Comparison of ENCODE assay signal across 7 cellular contexts in genomic region chr15:86221119-86221518, GRCh38.
"Had no signal": no experiment of that assay in that cellular context is flagged by ENCODE, and none has a peak within 500 bp of the region (broad histone marks: within the 10 kb centered on the region; RNA-seq: fewer than 3 reads in every experiment).

No MANE protein-coding gene starts in this region.

- FAIRE-seq: HTR-8/SVneo, K562 had no signal

- DNase-seq: GM23248, H7, HCEC 1CT, IMR-90, KG1 had no signal

- H3K9ac ChIP-seq: GM23248 had no signal

- H2AFZ ChIP-seq: GM23248 had no signal

- ATAC-seq: K562 had no signal

- H3K27ac ChIP-seq: GM23248 had no signal

- H3K4me3 ChIP-seq: GM23248, K562 had no signal
